ENCODE assay signal across 10 cellular contexts in the genomic region with DNA sequence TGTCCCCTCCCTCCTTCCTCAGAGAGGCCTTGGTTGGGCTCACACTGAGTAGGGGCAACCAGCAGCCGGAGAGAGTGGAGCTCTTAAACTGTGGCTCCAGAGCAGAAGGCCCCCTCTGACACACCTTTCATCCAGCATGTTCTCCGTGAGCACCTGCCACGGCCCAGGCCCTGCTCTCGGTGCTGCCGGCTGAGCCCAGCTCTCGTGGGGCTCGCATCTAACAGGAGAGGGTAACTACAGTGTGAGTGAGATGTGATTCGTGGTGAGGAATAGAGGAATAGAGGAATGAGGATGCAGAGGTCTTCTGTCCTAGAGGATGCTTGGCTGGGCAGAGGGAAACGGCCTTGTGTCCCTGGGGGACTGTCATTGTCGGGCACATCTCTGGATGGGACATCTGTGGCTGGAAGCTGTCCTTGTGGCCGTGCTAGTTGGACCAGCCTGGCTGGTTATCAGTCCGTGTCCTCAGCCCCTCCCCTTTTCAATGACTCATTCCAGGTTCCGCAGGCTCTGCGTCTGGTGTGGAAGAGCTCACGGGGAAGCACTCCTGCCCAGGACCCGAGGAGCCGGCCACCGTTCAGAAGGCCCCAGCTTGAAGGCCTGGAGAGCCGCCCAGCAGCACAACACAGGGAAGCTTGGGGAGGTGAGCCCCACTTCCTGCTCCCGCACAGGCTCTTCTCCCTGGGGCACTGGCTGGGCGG. TPM values are rescaled to one million over a fixed set of nuclear protein-coding genes. Genes with fewer than 3 reads are reported as not detected.
DNase-seq lines count a peak whose midpoint lies in the region; ATAC-seq and TF ChIP-seq lines count a peak whose summit lies in the region.
"Had no signal": no experiment of that assay in that cellular context is flagged by ENCODE, and none has a peak within 500 bp of the region (broad histone marks: within the 10 kb centered on the region; RNA-seq: fewer than 3 reads in every experiment).

No MANE protein-coding gene starts in this region.

- no peaks in the 10 kb centered on the region for H3K27me3 ChIP-seq in heart left ventricle

- intact Hi-C loops in heart left ventricle (cut with DNase I) (no loop called here), cardiac septum (cut with DNase I) (no loop called here)

- in situ Hi-C loops in astrocyte of the cerebellum (cut with HindIII; ENCODE audit: low sequenced_read_pairs): no loop called here

- H3K4me3 ChIP-seq in heart left ventricle (no peak overlapping the region), astrocyte of the cerebellum (ENCODE audit: low read depth, low read length) (no peak overlapping the region)

- peak; percentile 25 to 73 (median 48) for ATAC-seq in heart left ventricle
- ATAC-seq in activated T-helper 17 cell treated with anti-CD3 and anti-CD28 coated beads, Interleukin-2, amount 50 U/mL, for 72 hours (replicated peaks): no peak

- H3K4me3 Mint-ChIP-seq in activated T-helper 17 cell treated with anti-CD3 and anti-CD28 coated beads, Interleukin-2, amount 50 U/mL, for 72 hours: no peak overlapping the region

- H3K36me3 Mint-ChIP-seq in activated T-helper 17 cell treated with anti-CD3 and anti-CD28 coated beads, Interleukin-2, amount 50 U/mL, for 72 hours (ENCODE audit: low read depth): no peaks in the 10 kb centered on the region

- TF ChIP-seq CTCF in heart left ventricle (IDR thresholded peaks at IDR 0.05) (no peak), astrocyte of the cerebellum (IDR thresholded peaks at IDR 0.05; ENCODE audit: low read depth, low read length, missing control alignments) (no peak)

- peaks cover 9% of the 10 kb centered on the region for H3K4me1 Mint-ChIP-seq in activated T-helper 17 cell treated with anti-CD3 and anti-CD28 coated beads, Interleukin-2, amount 50 U/mL, for 72 hours

- no peaks in the 10 kb centered on the region for H3K27me3 Mint-ChIP-seq in activated T-helper 17 cell treated with anti-CD3 and anti-CD28 coated beads, Interleukin-2, amount 50 U/mL, for 72 hours
- H3K27me3 Mint-ChIP-seq: naive B cell had no signal

- no peak overlapping the region for H3K27ac ChIP-seq in heart left ventricle

- DNase-seq in heart left ventricle (no peak), cardiac septum (ENCODE audit: low spot score) (no peak), astrocyte of the cerebellum (ENCODE audit: low read depth) (peak; percentile 13), iris pigment epithelial cell (ENCODE audit: low read depth) (peak; percentile 71), ureter (ENCODE audit: low spot score) (peak; percentile 59), OCI-M2 (lab: John Stamatoyannopoulos, UW; ENCODE audit: unreplicated experiment) (no peak), hypothalamus (lab: John Stamatoyannopoulos, UW) (no peak)
- DNase-seq: naive B cell, SHP77 had no signal

- no peak overlapping the region for H3K27ac Mint-ChIP-seq in activated T-helper 17 cell treated with anti-CD3 and anti-CD28 coated beads, Interleukin-2, amount 50 U/mL, for 72 hours

- H3K9me3 ChIP-seq in heart left ventricle: no peaks in the 10 kb centered on the region

- H3K4me1 ChIP-seq in heart left ventricle: peaks cover 0 to 9% (median 0%) of the 10 kb centered on the region in 12 donors

- H3K36me3 ChIP-seq in heart left ventricle: peaks cover 0 to 31% (median 0%) of the 10 kb centered on the region in 9 donors

- no peaks in the 10 kb centered on the region for H3K9me3 Mint-ChIP-seq in activated T-helper 17 cell treated with anti-CD3 and anti-CD28 coated beads, Interleukin-2, amount 50 U/mL, for 72 hours
- H3K9me3 Mint-ChIP-seq: naive B cell had no signal

- TF ChIP-seq POLR2A in heart left ventricle (IDR thresholded peaks at IDR 0.05): no peak

- 54 to 65% (median 62%) methylated on average over 15 to 21 of the region's 21 CpGs for WGBS in heart left ventricle, 4 donors

RNA-seq across cellular contexts. Expression of a gene that starts 11.9 kb away (rescaled TPM):
- total RNA-seq in heart left ventricle (1 to 10 TPM; 3.2 to 8.9 (median 5.6) TPM), cardiac septum (6.9 TPM), ureter (18.0 TPM)
- polyA plus RNA-seq in heart left ventricle: 10 to 100 TPM in 1 of 2 donors, 1 to 10 TPM in 1; 6.0 to 10.2 TPM
- total RNA-seq in activated T-helper 17 cell treated with anti-CD3 and anti-CD28 coated beads, Interleukin-2, amount 50 U/mL, for 72 hours: 10 to 100 TPM; 14.8 to 22.0 TPM

RNA-seq across cellular contexts. Expression of a gene that starts 31.1 kb away (rescaled TPM):
- total RNA-seq in heart left ventricle (1 to 10 TPM; 2.0 to 4.7 (median 3.2) TPM), cardiac septum (2.7 TPM), ureter (5.8 TPM)
- 1 to 10 TPM; 2.3 to 3.1 TPM for polyA plus RNA-seq in heart left ventricle
- 10 to 100 TPM; 10.8 to 14.5 TPM for total RNA-seq in activated T-helper 17 cell treated with anti-CD3 and anti-CD28 coated beads, Interleukin-2, amount 50 U/mL, for 72 hours

Comparison
In these comparisons a context has a peak if more than half of its experiments do, and no peak if none do; other contexts are left out.
1. DNase-seq: peak in astrocyte of the cerebellum (single experiment), iris pigment epithelial cell (single experiment) and ureter (single experiment); none in heart left ventricle (0 of 5), cardiac septum (single experiment), OCI-M2 (single experiment) and hypothalamus (0 of 51).